3 cellular contexts compared by ENCODE assay signal in the genomic region with DNA sequence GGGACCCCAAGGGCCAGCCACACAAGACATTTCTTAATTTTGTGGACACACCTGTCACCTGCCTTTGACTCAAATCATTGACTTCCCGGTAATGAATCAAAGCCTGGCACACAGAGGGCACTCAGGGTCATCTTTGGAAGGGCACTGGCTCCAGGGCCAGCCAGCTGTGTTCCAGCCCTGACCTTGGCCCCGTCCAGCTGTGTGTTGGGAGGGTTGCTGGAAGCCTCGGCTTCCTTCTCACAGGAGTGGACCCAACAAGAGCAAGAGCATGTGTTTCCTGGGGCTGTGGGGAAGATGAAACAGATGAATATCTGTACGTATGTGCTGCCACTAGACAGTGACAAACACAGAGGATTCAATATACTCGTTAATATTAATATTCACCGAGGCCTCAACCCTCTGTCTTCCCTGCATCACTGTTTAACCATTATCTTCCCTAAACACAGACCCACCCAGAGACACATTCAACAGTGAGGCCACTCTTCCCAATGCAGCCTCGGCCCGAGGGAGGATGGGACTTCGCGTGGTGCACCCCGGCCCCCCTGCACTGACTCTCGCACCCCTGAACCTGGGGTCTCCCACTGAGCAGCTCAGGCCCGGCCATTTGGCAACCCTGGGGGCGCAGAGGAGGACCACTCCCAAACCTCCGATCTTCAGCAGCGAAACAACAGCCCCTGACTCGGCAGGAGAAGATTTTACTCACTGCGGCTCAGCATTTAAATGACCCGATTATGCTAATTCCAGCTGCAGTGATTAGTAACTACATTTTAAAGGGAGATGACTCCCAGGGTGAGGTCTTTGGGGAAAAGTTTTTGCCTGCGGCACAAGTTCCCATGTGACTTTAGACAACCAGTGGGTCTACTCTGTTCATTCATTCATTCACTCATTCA.
TF ChIP-seq lines count a peak whose summit lies in the region.

No MANE protein-coding gene starts in this region.

TF ChIP-seq in SK-N-SH, 30 proteins besides CTCF, POLR2A, EP300 and RAD21 (continued from another document):
- TF ChIP-seq POLR2AphosphoS5 (IDR thresholded peaks at IDR 0.05; ENCODE audit: low read depth, low read length) (no peak), SIN3A (IDR thresholded peaks at IDR 0.05; ENCODE audit: borderline replicate concordance, low read depth, low read length) (no peak), TCF12 (IDR thresholded peaks at IDR 0.05) (no peak), MAX (IDR thresholded peaks at IDR 0.05; ENCODE audit: low read depth) (no peak)
- TF ChIP-seq, protein P1, sequence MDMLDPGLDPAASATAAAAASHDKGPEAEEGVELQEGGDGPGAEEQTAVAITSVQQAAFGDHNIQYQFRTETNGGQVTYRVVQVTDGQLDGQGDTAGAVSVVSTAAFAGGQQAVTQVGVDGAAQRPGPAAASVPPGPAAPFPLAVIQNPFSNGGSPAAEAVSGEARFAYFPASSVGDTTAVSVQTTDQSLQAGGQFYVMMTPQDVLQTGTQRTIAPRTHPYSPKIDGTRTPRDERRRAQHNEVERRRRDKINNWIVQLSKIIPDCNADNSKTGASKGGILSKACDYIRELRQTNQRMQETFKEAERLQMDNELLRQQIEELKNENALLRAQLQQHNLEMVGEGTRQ (IDR thresholded peaks at IDR 0.05; ENCODE audit: borderline replicate concordance, low read depth, low read length) = no peak
TF ChIP-seq in SK-N-SH: peak in this region for 0.

TF ChIP-seq in SK-N-SH treated with all-trans-retinoic acid at 6 μM for 48 hours, 23 proteins besides CTCF, POLR2A, EP300 and RAD21 (continued from another document):
- no peak for TF ChIP-seq CSRNP3 (CRISPR knock-in tag; IDR thresholded peaks at IDR 0.05)
- no peak for TF ChIP-seq BACH2 (CRISPR knock-in tag; IDR thresholded peaks at IDR 0.05; ENCODE audit: borderline replicate concordance)
- no peak for TF ChIP-seq ZFP30 (CRISPR knock-in tag; IDR thresholded peaks at IDR 0.05)
- no peak for TF ChIP-seq OSR1 (CRISPR knock-in tag; IDR thresholded peaks at IDR 0.05)
- no peak for TF ChIP-seq RARB (CRISPR knock-in tag; IDR thresholded peaks at IDR 0.05)
- TF ChIP-seq PPARA (CRISPR knock-in tag; IDR thresholded peaks at IDR 0.05; ENCODE audit: borderline replicate concordance) = no peak
- TF ChIP-seq TOX (CRISPR knock-in tag; IDR thresholded peaks at IDR 0.05; ENCODE audit: borderline replicate concordance) = no peak
- no peak for TF ChIP-seq TSHZ2 (CRISPR knock-in tag; IDR thresholded peaks at IDR 0.05)
- TF ChIP-seq ZNF70 (CRISPR knock-in tag; IDR thresholded peaks at IDR 0.05) = no peak
- TF ChIP-seq GLIS3 (CRISPR knock-in tag; IDR thresholded peaks at IDR 0.05) = no peak
- no peak for TF ChIP-seq ARNTL (CRISPR knock-in tag; IDR thresholded peaks at IDR 0.05; ENCODE audit: borderline replicate concordance, low read depth)
- TF ChIP-seq POU6F1 (CRISPR knock-in tag; IDR thresholded peaks at IDR 0.05; ENCODE audit: borderline replicate concordance, low read depth) = no peak
- TF ChIP-seq SNAI2 (CRISPR knock-in tag; IDR thresholded peaks at IDR 0.05) = no peak
- no peak for TF ChIP-seq TCF4 (CRISPR knock-in tag; IDR thresholded peaks at IDR 0.05; ENCODE audit: borderline replicate concordance)

TF ChIP-seq in WTC11, 78 proteins besides CTCF, POLR2A, EP300 and RAD21 (continued from another document):
- TF ChIP-seq SMAD4 (CRISPR knock-in tag; IDR thresholded peaks at IDR 0.05) (no peak), ZNF425 (CRISPR knock-in tag; conservative IDR thresholded peaks at IDR 0.05) (no peak), IRF2 (CRISPR knock-in tag; IDR thresholded peaks at IDR 0.05; ENCODE audit: borderline replicate concordance, low read depth) (no peak), TP53 (CRISPR knock-in tag; IDR thresholded peaks at IDR 0.05) (no peak)
